ENCODE assay signal across 22 cellular contexts in the genomic region with DNA sequence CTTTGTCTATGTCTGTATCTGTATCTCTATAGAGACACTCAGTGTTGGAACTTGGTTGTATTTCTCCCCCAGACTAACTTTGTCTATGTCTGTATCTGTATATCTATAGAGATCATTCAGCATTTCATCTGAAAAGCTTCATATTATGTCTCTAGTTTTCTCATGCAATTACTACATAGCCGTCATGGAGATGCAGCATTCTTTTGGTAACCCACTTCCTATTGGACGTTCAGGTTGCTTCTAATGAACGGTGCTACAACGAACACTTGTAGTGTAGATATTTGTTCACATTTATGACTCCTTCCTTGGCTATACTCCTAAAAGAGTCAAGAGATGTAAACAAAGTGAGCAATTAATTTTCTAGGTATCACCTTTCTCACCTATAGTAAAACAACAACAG.
A peak's percentile ranks its signal among the peaks of the same experiment; 100 is the strongest.
DNase-seq lines count a peak whose midpoint lies in the region; ATAC-seq, FAIRE-seq and TF ChIP-seq lines count a peak whose summit lies in the region.
"Had no signal": no experiment of that assay in that cellular context is flagged by ENCODE, and none has a peak within 500 bp of the region (broad histone marks: within the 10 kb centered on the region; RNA-seq: fewer than 3 reads in every experiment).

No MANE protein-coding gene starts in this region.

- H3K4me2 ChIP-seq in DOHH2 (ENCODE audit: low read length), result peak overlapping the region; percentile 85
- H3K4me2 ChIP-seq in SU-DHL-6 (ENCODE audit: low read depth, low read length, poor library complexity, severe bottlenecking), result peak overlapping the region; percentile 89
- peak overlapping the region; percentile 75 for H3K4me2 ChIP-seq in GM12878 (ENCODE audit: control insufficient read depth, insufficient read depth)
- H3K4me2 ChIP-seq: neural progenitor cell had no signal

- 52% methylated on average over 4 of the region's 4 CpGs for WGBS in GM12878 (ENCODE audit: insufficient coverage, insufficient replicate concordance, low lambda C conversion rate, missing lambda C conversion rate)
- WGBS in right cardiac atrium, result 63% methylated on average over 4 of the region's 4 CpGs

- peak overlapping the region; percentile 49 for H3K4me3 ChIP-seq in CD4-positive, CD25-positive, alpha-beta regulatory T cell (ENCODE audit: low read depth, low read length)
- peak overlapping the region; percentile 80 for H3K4me3 ChIP-seq in DOHH2 (ENCODE audit: low read length)
- H3K4me3 ChIP-seq in SU-DHL-6 (ENCODE audit: insufficient read depth, low read length, poor library complexity, severe bottlenecking), result peak overlapping the region; percentile 59
- peak overlapping the region; percentile 58 for H3K4me3 ChIP-seq in GM12878
- H3K4me3 ChIP-seq in right cardiac atrium (ENCODE audit: low read length), result no peak overlapping the region
- H3K4me3 ChIP-seq: esophagus squamous epithelium, neural progenitor cell, psoas muscle, skin epidermis had no signal

- H3K9ac ChIP-seq in SU-DHL-6 (ENCODE audit: low read length) (peak overlapping the region; percentile 75), GM12878 (ENCODE audit: control insufficient read depth, insufficient read depth, low read length) (peak overlapping the region; percentile 83)
- H3K9ac ChIP-seq: neural progenitor cell had no signal

- H2AFZ ChIP-seq in SU-DHL-6 (ENCODE audit: low read depth, low read length, severe bottlenecking), result peak overlapping the region; percentile 13
- H2AFZ ChIP-seq in GM12878 (ENCODE audit: control insufficient read depth, low read depth, low read length), result peak overlapping the region; percentile 32
- H2AFZ ChIP-seq: neural progenitor cell had no signal

- H3K9me2 ChIP-seq in DOHH2 (replicated peaks; ENCODE audit: control insufficient read depth, low read length), result no peaks in the 10 kb centered on the region
- no peaks in the 10 kb centered on the region for H3K9me2 ChIP-seq in SU-DHL-6 (replicated peaks; ENCODE audit: insufficient read depth, low read length)

- SMC1A ChIA-PET in GM12878 (lab: Charles Lee; ENCODE audit: uncharacterized antibody, unreplicated experiment), result interaction anchor here (0.9 to 1.4 kb wide), 2 partner anchors 18 to 70 kb away, joined by 3 read pairs; no protein-coding TSS in a partner anchor

- CTCF ChIA-PET in GM12878 (lab: Yijun Ruan, JAX), result interaction anchor here (1.0 to 2.6 kb wide), 6 partner anchors 10 to 30 kb away, joined by 3 to 11 read pairs (median 4); no protein-coding TSS in a partner anchor

- TF ChIP-seq CTCF in DOHH2 (IDR thresholded peaks at IDR 0.05; ENCODE audit: low read depth, low read length, poor library complexity, severe bottlenecking), result no peak
- no peak for TF ChIP-seq CTCF in SU-DHL-6 (IDR thresholded peaks at IDR 0.05; ENCODE audit: insufficient read depth, low read length, poor library complexity, severe bottlenecking)
- TF ChIP-seq CTCF in GM12878 (IDR thresholded peaks at IDR 0.05 in 2 of 3, conservative IDR thresholded peaks at IDR 0.05 in 1 of 3; ENCODE audit: control insufficient read depth in 2 of 3, extremely low read depth in 1 of 3, insufficient read depth in 1 of 3, low read depth in 3 of 3, low read length in 3 of 3), result no peak
- TF ChIP-seq CTCF in glutamatergic neuron (IDR thresholded peaks at IDR 0.05; ENCODE audit: partially characterized antibody, unreplicated experiment), result no peak

- POLR2A ChIA-PET in GM12878 (lab: Charles Lee), result interaction anchor here (1.1 to 1.6 kb wide), 3 partner anchors 8 to 20 kb away, joined by 3 to 8 read pairs (median 6); no protein-coding TSS in a partner anchor

- H3K79me2 ChIP-seq in DOHH2 (ENCODE audit: control insufficient read depth, low read length), result peaks cover 22% of the 10 kb centered on the region
- no peaks in the 10 kb centered on the region; the same call in 1 of the 2 replicates for H3K79me2 ChIP-seq in SU-DHL-6 (ENCODE audit: insufficient read depth, low read length)
- peaks cover 12% of the 10 kb centered on the region for H3K79me2 ChIP-seq in GM12878 (ENCODE audit: control insufficient read depth, insufficient read depth, low read length)

- H4K20me1 ChIP-seq in DOHH2 (ENCODE audit: control insufficient read depth, insufficient read depth, low read depth, low read length), result no peaks in the 10 kb centered on the region
- no peaks in the 10 kb centered on the region for H4K20me1 ChIP-seq in SU-DHL-6 (ENCODE audit: low read depth, low read length)
- no peaks in the 10 kb centered on the region for H4K20me1 ChIP-seq in GM12878 (ENCODE audit: control insufficient read depth, insufficient read depth)

- peak overlapping the region; percentile 34 to 93 (median 71) for H3K27ac Mint-ChIP-seq in CD4-positive, CD25-positive, alpha-beta regulatory T cell
- H3K27ac Mint-ChIP-seq in glutamatergic neuron (ENCODE audit: unreplicated experiment), result no peak overlapping the region
- H3K27ac Mint-ChIP-seq: neural progenitor cell had no signal

- H3K36me3 Mint-ChIP-seq in CD4-positive, CD25-positive, alpha-beta regulatory T cell, result no peaks in the 10 kb centered on the region
- no peaks in the 10 kb centered on the region for H3K36me3 Mint-ChIP-seq in glutamatergic neuron (ENCODE audit: unreplicated experiment)
- H3K36me3 Mint-ChIP-seq: neural progenitor cell had no signal

- no peaks in the 10 kb centered on the region for H3K9me3 ChIP-seq in CD4-positive, CD25-positive, alpha-beta regulatory T cell (ENCODE audit: control insufficient read depth in 2 of 2, low read length in 2 of 2)
- H3K9me3 ChIP-seq in DOHH2 (ENCODE audit: control insufficient read depth, insufficient read depth, low read length), result no peaks in the 10 kb centered on the region
- peaks cover 6% of the 10 kb centered on the region; the same call in 1 of the 2 replicates for H3K9me3 ChIP-seq in SU-DHL-6 (ENCODE audit: insufficient read depth, low read length)
- H3K9me3 ChIP-seq in GM12878 (replicated peaks; ENCODE audit: control insufficient read depth, insufficient read depth, low read length), result peaks cover 6% of the 10 kb centered on the region
- H3K9me3 ChIP-seq in right cardiac atrium (ENCODE audit: control insufficient read depth, low read length), result no peaks in the 10 kb centered on the region
- H3K9me3 ChIP-seq: psoas muscle had no signal

- peak; percentile 44 for FAIRE-seq in GM12878 (lab: Jason Lieb, UNC)

- TF ChIP-seq RAD21 in GM12878 (IDR thresholded peaks at IDR 0.05; ENCODE audit: insufficient read depth, low read depth, low read length), result no peak

- H3K27ac ChIP-seq in CD4-positive, CD25-positive, alpha-beta regulatory T cell (ENCODE audit: insufficient read depth, low read length, poor library complexity, severe bottlenecking), result peak overlapping the region; percentile 71
- H3K27ac ChIP-seq in DOHH2 (ENCODE audit: low read depth, low read length) (peak overlapping the region; percentile 97), SU-DHL-6 (ENCODE audit: low read depth, low read length) (peak overlapping the region; percentile 89), GM12878 (ENCODE audit: control insufficient read depth, insufficient read depth) (peak overlapping the region; percentile 97), right cardiac atrium (ENCODE audit: low read length) (no peak overlapping the region)
- H3K27ac ChIP-seq: esophagus squamous epithelium, neural progenitor cell, psoas muscle had no signal

- RAD21 ChIA-PET in GM12878 (lab: Charles Lee; ENCODE audit: unreplicated experiment), result interaction anchor here (0.6 to 0.8 kb wide), 2 partner anchors 27 to 505 kb away, joined by 3 read pairs; no protein-coding TSS in a partner anchor

- no peaks in the 10 kb centered on the region for H3K27me3 ChIP-seq in CD4-positive, CD25-positive, alpha-beta regulatory T cell (ENCODE audit: control insufficient read depth, insufficient read depth, low read length)
- no peaks in the 10 kb centered on the region for H3K27me3 ChIP-seq in DOHH2 (ENCODE audit: control insufficient read depth, low read length)
- no peaks in the 10 kb centered on the region for H3K27me3 ChIP-seq in SU-DHL-6 (ENCODE audit: low read length)
- no peaks in the 10 kb centered on the region for H3K27me3 ChIP-seq in GM12878 (replicated peaks in 1 of 2; ENCODE audit: control insufficient read depth in 2 of 2, insufficient read depth in 2 of 2, low read length in 1 of 2)
- no peaks in the 10 kb centered on the region for H3K27me3 ChIP-seq in right cardiac atrium (ENCODE audit: control insufficient read depth, insufficient read depth)
- H3K27me3 ChIP-seq: neural progenitor cell had no signal

- no peaks in the 10 kb centered on the region for H3K27me3 Mint-ChIP-seq in CD4-positive, CD25-positive, alpha-beta regulatory T cell
- peaks cover 2% of the 10 kb centered on the region for H3K27me3 Mint-ChIP-seq in glutamatergic neuron (ENCODE audit: unreplicated experiment)

- H3K9me3 Mint-ChIP-seq in CD4-positive, CD25-positive, alpha-beta regulatory T cell, result peaks cover 0 to under 1% (median 0%) of the 10 kb centered on the region in 7 donors
- peaks cover 4% of the 10 kb centered on the region for H3K9me3 Mint-ChIP-seq in glutamatergic neuron (ENCODE audit: unreplicated experiment)
- H3K9me3 Mint-ChIP-seq: neural progenitor cell had no signal

- TF ChIP-seq POLR2A in GM12878 (IDR thresholded peaks at IDR 0.05; ENCODE audit: low read depth, low read length), result no peak

- peaks cover 27 to 78% (median 58%) of the 10 kb centered on the region in 4 donors for H3K4me1 Mint-ChIP-seq in CD4-positive, CD25-positive, alpha-beta regulatory T cell
- H3K4me1 Mint-ChIP-seq in glutamatergic neuron (ENCODE audit: low read depth, unreplicated experiment), result peaks cover 24% of the 10 kb centered on the region

- in situ Hi-C loops in GM12878 (cut with MboI), result no loop called here

- no peak for ATAC-seq in CD4-positive, CD25-positive, alpha-beta regulatory T cell (ENCODE audit: low read depth in 2 of 2)
- ATAC-seq in GM12878, result peak; percentile 48
- no peak for ATAC-seq in right cardiac atrium
- ATAC-seq: psoas muscle had no signal

- no peak for TF ChIP-seq EP300 in GM12878 (IDR thresholded peaks at IDR 0.05; ENCODE audit: borderline replicate concordance in 1 of 2, control insufficient read depth in 1 of 2, low read depth in 2 of 2, low read length in 2 of 2)

- H3K4me3 Mint-ChIP-seq in CD4-positive, CD25-positive, alpha-beta regulatory T cell, result peak overlapping the region; percentile 42 to 89 (median 62)
- H3K4me3 Mint-ChIP-seq in glutamatergic neuron (ENCODE audit: unreplicated experiment), result no peak overlapping the region
- H3K4me3 Mint-ChIP-seq: neural progenitor cell had no signal

- DNase-seq in CD4-positive, CD25-positive, alpha-beta regulatory T cell, result peak in 1 of 3 donors; percentile 42
- DNase-seq in GM12878 (ENCODE audit: low read depth, low spot score), result no peak
- DNase-seq in NCI-H146 (lab: John Stamatoyannopoulos, UW), result no peak
- no peak for DNase-seq in glutamatergic neuron
- DNase-seq in right cardiac atrium, result no peak
- no peak for DNase-seq in COR-L47 (lab: John Stamatoyannopoulos, UW)
- DNase-seq: activated gamma-delta T cell treated with Interleukin-2 at 50 U/mL for 16 hours; AML-193; effector memory CD4-positive, alpha-beta T cell; esophagus squamous epithelium; GF-D8; IMR-90; midbrain; NCI-H2029 treated with DMSO at 0.1 percent for 48 hours; NCI-H524; psoas muscle; stimulated activated CD4-positive, alpha-beta T cell treated with anti-CD3 and anti-CD28 coated beads, Interleukin-2, amount 100 ng/mL, for 48 hours; substantia nigra had no signal

- intact Hi-C loops in GM12878 (cut with micrococcal nuclease; ENCODE audit: unreplicated experiment), result no loop called here
- intact Hi-C loops in right cardiac atrium (cut with DNase I), result no loop called here

- H3F3A ChIP-seq in DOHH2 (ENCODE audit: control insufficient read depth, insufficient read depth), result peaks cover 14% of the 10 kb centered on the region
- H3F3A ChIP-seq in SU-DHL-6 (ENCODE audit: insufficient read depth), result peaks cover 13% of the 10 kb centered on the region

- no peaks in the 10 kb centered on the region for H3K36me3 ChIP-seq in CD4-positive, CD25-positive, alpha-beta regulatory T cell (ENCODE audit: control insufficient read depth, insufficient read depth, low read length)
- H3K36me3 ChIP-seq in DOHH2 (ENCODE audit: control insufficient read depth, low read length), result peaks cover 32% of the 10 kb centered on the region
- no peaks in the 10 kb centered on the region; the same call in 1 of the 2 replicates for H3K36me3 ChIP-seq in SU-DHL-6 (ENCODE audit: low read length)
- no peaks in the 10 kb centered on the region; a peak in 1 of 4 replicates for H3K36me3 ChIP-seq in GM12878 (ENCODE audit: control insufficient read depth in 2 of 2, insufficient read depth in 2 of 2, low read length in 1 of 2)
- H3K36me3 ChIP-seq: esophagus squamous epithelium, neural progenitor cell had no signal

- H3K4me1 ChIP-seq in CD4-positive, CD25-positive, alpha-beta regulatory T cell (ENCODE audit: control insufficient read depth, insufficient read depth, low read length, poor library complexity, severe bottlenecking), result peaks cover 64% of the 10 kb centered on the region
- H3K4me1 ChIP-seq in DOHH2 (ENCODE audit: control insufficient read depth, low read length) (peaks cover 91% of the 10 kb centered on the region), GM12878 (ENCODE audit: control insufficient read depth, insufficient read depth, low read length) (peaks cover 27% of the 10 kb centered on the region), right cardiac atrium (ENCODE audit: control insufficient read depth, insufficient read depth, low read length) (no peaks in the 10 kb centered on the region)
- H3K4me1 ChIP-seq: esophagus squamous epithelium, psoas muscle had no signal

- BruUV-seq in GM12878 (replicated peaks; lab: Mats Ljungman, UMichigan), result no TSS peak
